In genomic region chr10:3828404-3829192, GRCh38 we compare ENCODE assay signal across 8 cellular contexts. TPM values are rescaled to one million over a fixed set of nuclear protein-coding genes. Genes with fewer than 3 reads are reported as not detected.
DNase-seq lines count a peak whose midpoint lies in the region; ATAC-seq and TF ChIP-seq lines count a peak whose summit lies in the region.

No MANE protein-coding gene starts in this region.

- peak overlapping the region; percentile 80 for H3K4me2 ChIP-seq in osteoblast (ENCODE audit: insufficient read depth, low read length)

- no peaks in the 10 kb centered on the region for H3K36me3 ChIP-seq in osteoblast (ENCODE audit: insufficient read depth, low read length)

- no peaks in the 10 kb centered on the region for H4K20me1 ChIP-seq in osteoblast (ENCODE audit: insufficient read depth, low read length)

- peaks cover 28% of the 10 kb centered on the region for H3K4me1 ChIP-seq in osteoblast (ENCODE audit: insufficient read depth, low read length)

- H3K27me3 ChIP-seq in osteoblast (ENCODE audit: insufficient read depth, low read length): no peaks in the 10 kb centered on the region

- H3K79me2 ChIP-seq in osteoblast (ENCODE audit: insufficient read depth, low read length): no peaks in the 10 kb centered on the region

- H3K9me3 ChIP-seq in osteoblast (ENCODE audit: low read depth, low read length): no peaks in the 10 kb centered on the region

- ATAC-seq in HG02885 (IDR thresholded peaks at IDR 0.05; ENCODE audit: poor library complexity, unreplicated experiment) (peak; percentile 52), esophagus mucosa (peak; percentile 46)

- DNase-seq in CD1c-positive myeloid dendritic cell (ENCODE audit: extremely low spot score) (peak; percentile 87), osteoblast (ENCODE audit: insufficient read length, low spot score, missing footprints) (peak; percentile 85), NCI-H82 (lab: John Stamatoyannopoulos, UW) (no peak), HPDE6-E6E7 (ENCODE audit: extremely low spot score) (no peak)
- DNase-seq in activated CD4-positive, alpha-beta T cell treated with anti-CD3 and anti-CD28 coated beads for 48 hours: peak; percentile 68
- no peak for DNase-seq in NK-92 treated with Interleukin-12 subunit alpha and Interleukin-12 subunit beta, amount 100 ng/mL, for 24 hours (lab: John Stamatoyannopoulos, UW)

- H3K4me3 ChIP-seq in osteoblast (ENCODE audit: insufficient read depth, low read length): peak overlapping the region; percentile 65

- TF ChIP-seq CTCF in osteoblast (IDR thresholded peaks at IDR 0.05; ENCODE audit: extremely low read depth, low read depth, low read length): no peak

- peak overlapping the region; percentile 95 for H3K27ac ChIP-seq in osteoblast (ENCODE audit: low read depth, low read length)

- peak overlapping the region; percentile 97 for H2AFZ ChIP-seq in osteoblast (ENCODE audit: low read length)

RNA-seq across cellular contexts. Expression of gene KLF6, which starts 43.6 kb away (rescaled TPM):
- total RNA-seq in esophagus mucosa: 98.5 TPM
- 50.1 and 52.1 TPM in 2 replicates for total RNA-seq in osteoblast

Comparison
In these comparisons a context has a peak if more than half of its experiments do, and no peak if none do; other contexts are left out.
1. DNase-seq: peak in CD1c-positive myeloid dendritic cell (single experiment), activated CD4-positive, alpha-beta T cell treated with anti-CD3 and anti-CD28 coated beads for 48 hours (single experiment) and osteoblast (single experiment); none in NK-92 treated with Interleukin-12 subunit alpha and Interleukin-12 subunit beta, amount 100 ng/mL, for 24 hours (single experiment), NCI-H82 (single experiment) and HPDE6-E6E7 (single experiment).